ENCODE assay signal across 14 cellular contexts in genomic region chr2:20207051-20207450, GRCh38. TPM values are rescaled to one million over a fixed set of nuclear protein-coding genes. Genes with fewer than 3 reads are reported as not detected.
DNase-seq lines count a peak whose midpoint lies in the region; ATAC-seq and TF ChIP-seq lines count a peak whose summit lies in the region.
"Had no signal": no experiment of that assay in that cellular context is flagged by ENCODE, and none has a peak within 500 bp of the region (broad histone marks: within the 10 kb centered on the region; RNA-seq: fewer than 3 reads in every experiment).

No MANE protein-coding gene starts in this region.

- H3K27me3 Mint-ChIP-seq in progenitor cell of endocrine pancreas (no peaks in the 10 kb centered on the region), immature natural killer cell (ENCODE audit: low read depth in 3 of 3) (peaks cover 0 to 4% (median 2%) of the 10 kb centered on the region in 3 donors)
- H3K27me3 Mint-ChIP-seq in stimulated activated memory B cell treated with anti-CD40 and anti-IgM and Interleukin-4, amounts not matched to agents 10 μg/mL and 1 μg/mL and 100 μg/mL, for 72 hours, result peaks cover 24% of the 10 kb centered on the region
- no peaks in the 10 kb centered on the region for H3K27me3 Mint-ChIP-seq in activated naive CD4-positive, alpha-beta T cell treated with anti-CD3 and anti-CD28 coated beads for 36 hours (ENCODE audit: low read depth)
- H3K27me3 Mint-ChIP-seq: CD4-positive, alpha-beta T cell; naive B cell; stimulated activated naive CD8-positive, alpha-beta T cell treated with anti-CD3 and anti-CD28 coated beads, Interleukin-15, Interleukin-2, amounts not matched to agents 100 ng/mL and 50 ng/mL, for 24 hours had no signal

- H3K27me3 ChIP-seq in KMS-11 (ENCODE audit: insufficient read depth, low read depth), result no peaks in the 10 kb centered on the region

- H3K4me1 Mint-ChIP-seq in progenitor cell of endocrine pancreas (ENCODE audit: low read depth) (peaks cover 36% of the 10 kb centered on the region), immature natural killer cell (peaks cover 0 to 2% of the 10 kb centered on the region in 2 donors)
- H3K4me1 Mint-ChIP-seq in stimulated activated memory B cell treated with anti-CD40 and anti-IgM and Interleukin-4, amounts not matched to agents 10 μg/mL and 1 μg/mL and 100 μg/mL, for 72 hours, result peaks cover 7% of the 10 kb centered on the region
- H3K4me1 Mint-ChIP-seq in activated naive CD4-positive, alpha-beta T cell treated with anti-CD3 and anti-CD28 coated beads for 36 hours (ENCODE audit: low read depth), result no peaks in the 10 kb centered on the region

- intact Hi-C loops in activated naive CD4-positive, alpha-beta T cell treated with anti-CD3 and anti-CD28 coated beads for 36 hours (cut with micrococcal nuclease), result no loop called here

- TF ChIP-seq CTCF in KMS-11 (conservative IDR thresholded peaks at IDR 0.05; ENCODE audit: low read depth, low read length) (no peak), progenitor cell of endocrine pancreas (IDR thresholded peaks at IDR 0.05; ENCODE audit: unreplicated experiment) (no peak)

- H3K36me3 Mint-ChIP-seq in progenitor cell of endocrine pancreas (ENCODE audit: insufficient read depth) (peaks cover 10% of the 10 kb centered on the region), immature natural killer cell (no peaks in the 10 kb centered on the region)
- H3K36me3 Mint-ChIP-seq in stimulated activated memory B cell treated with anti-CD40 and anti-IgM and Interleukin-4, amounts not matched to agents 10 μg/mL and 1 μg/mL and 100 μg/mL, for 72 hours, result no peaks in the 10 kb centered on the region
- H3K36me3 Mint-ChIP-seq in activated naive CD4-positive, alpha-beta T cell treated with anti-CD3 and anti-CD28 coated beads for 36 hours (ENCODE audit: low read depth), result no peaks in the 10 kb centered on the region
- H3K36me3 Mint-ChIP-seq: naive B cell had no signal

- no peaks in the 10 kb centered on the region for H3K79me2 ChIP-seq in KMS-11 (ENCODE audit: insufficient read depth, low read depth)

- no peaks in the 10 kb centered on the region for H4K20me1 ChIP-seq in KMS-11 (ENCODE audit: insufficient read depth)

- H3K27ac Mint-ChIP-seq in progenitor cell of endocrine pancreas, result peak overlapping the region; percentile 94
- no peak overlapping the region for H3K27ac Mint-ChIP-seq in stimulated activated memory B cell treated with anti-CD40 and anti-IgM and Interleukin-4, amounts not matched to agents 10 μg/mL and 1 μg/mL and 100 μg/mL, for 72 hours
- no peak overlapping the region for H3K27ac Mint-ChIP-seq in activated naive CD4-positive, alpha-beta T cell treated with anti-CD3 and anti-CD28 coated beads for 36 hours
- H3K27ac Mint-ChIP-seq in immature natural killer cell, result no peak overlapping the region
- H3K27ac Mint-ChIP-seq: CD4-positive, alpha-beta T cell had no signal

- H3K4me2 ChIP-seq in KMS-11, result peak overlapping the region; percentile 99; the same call in 1 of the 2 replicates

- H3K9me3 Mint-ChIP-seq in progenitor cell of endocrine pancreas (ENCODE audit: low read depth) (no peaks in the 10 kb centered on the region), immature natural killer cell (no peaks in the 10 kb centered on the region)
- no peaks in the 10 kb centered on the region for H3K9me3 Mint-ChIP-seq in stimulated activated memory B cell treated with anti-CD40 and anti-IgM and Interleukin-4, amounts not matched to agents 10 μg/mL and 1 μg/mL and 100 μg/mL, for 72 hours
- no peaks in the 10 kb centered on the region for H3K9me3 Mint-ChIP-seq in activated naive CD4-positive, alpha-beta T cell treated with anti-CD3 and anti-CD28 coated beads for 36 hours
- H3K9me3 Mint-ChIP-seq: CD4-positive, alpha-beta T cell; naive B cell; stimulated activated naive CD8-positive, alpha-beta T cell treated with anti-CD3 and anti-CD28 coated beads, Interleukin-15, Interleukin-2, amounts not matched to agents 100 ng/mL and 50 ng/mL, for 24 hours had no signal

- peaks cover 48% of the 10 kb centered on the region for H3K4me1 ChIP-seq in KMS-11 (ENCODE audit: low read depth, poor library complexity, severe bottlenecking)

- DNase-seq in progenitor cell of endocrine pancreas (ENCODE audit: low spot score, unreplicated experiment), result no peak
- no peak for DNase-seq in activated CD4-positive, alpha-beta T cell treated with anti-CD3 and anti-CD28 coated beads, Interleukin-2, amount 50 U/mL, for 48 hours
- no peak for DNase-seq in activated naive CD4-positive, alpha-beta T cell treated with anti-CD3 and anti-CD28 coated beads for 36 hours
- DNase-seq in immature natural killer cell, result no peak
- DNase-seq: amniotic stem cell; CD4-positive, alpha-beta T cell; Kasumi-1; naive B cell; NCI-H510A had no signal

- H3K4me3 Mint-ChIP-seq in progenitor cell of endocrine pancreas (ENCODE audit: low read depth), result no peak overlapping the region
- no peak overlapping the region for H3K4me3 Mint-ChIP-seq in stimulated activated memory B cell treated with anti-CD40 and anti-IgM and Interleukin-4, amounts not matched to agents 10 μg/mL and 1 μg/mL and 100 μg/mL, for 72 hours
- H3K4me3 Mint-ChIP-seq in activated naive CD4-positive, alpha-beta T cell treated with anti-CD3 and anti-CD28 coated beads for 36 hours, result no peak overlapping the region
- no peak overlapping the region for H3K4me3 Mint-ChIP-seq in immature natural killer cell
- H3K4me3 Mint-ChIP-seq: CD4-positive, alpha-beta T cell; naive B cell; stimulated activated naive CD8-positive, alpha-beta T cell treated with anti-CD3 and anti-CD28 coated beads, Interleukin-15, Interleukin-2, amounts not matched to agents 100 ng/mL and 50 ng/mL, for 24 hours had no signal

- H3K4me3 ChIP-seq in KMS-11 (IDR thresholded peaks at IDR 0.05; ENCODE audit: insufficient read depth, low read depth, low read length), result no peak overlapping the region

- H3K27ac ChIP-seq in KMS-11, result peak overlapping the region; percentile 17; the same call in 1 of the 2 replicates

- no peak overlapping the region; the same call in 1 of the 2 replicates for H3K9ac ChIP-seq in KMS-11

- no peak overlapping the region; the same call in 1 of the 2 replicates for H2AFZ ChIP-seq in KMS-11 (ENCODE audit: low read depth)

- peak; percentile 71 for ATAC-seq in GM18517 (IDR thresholded peaks at IDR 0.05; ENCODE audit: unreplicated experiment)
- peak; percentile 63 for ATAC-seq in GM21786 (IDR thresholded peaks at IDR 0.05; ENCODE audit: unreplicated experiment)
- no peak for ATAC-seq in stimulated activated memory B cell treated with anti-CD40 and anti-IgM and Interleukin-4, amounts not matched to agents 10 μg/mL and 1 μg/mL and 100 μg/mL, for 72 hours

- CTCF ChIA-PET in activated naive CD4-positive, alpha-beta T cell treated with anti-CD3 and anti-CD28 coated beads for 36 hours (lab: Charles Lee), result no interaction called here

- H3K36me3 ChIP-seq in KMS-11 (ENCODE audit: insufficient read depth), result no peaks in the 10 kb centered on the region

RNA-seq across cellular contexts. Expression of gene SDC1, which starts 17.9 kb away (rescaled TPM):
- total RNA-seq in progenitor cell of endocrine pancreas, result 35.1 and 38.7 TPM in 2 replicates
- under 1 TPM; 0.67 TPM for total RNA-seq in activated naive CD4-positive, alpha-beta T cell treated with anti-CD3 and anti-CD28 coated beads for 36 hours
- polyA plus RNA-seq in immature natural killer cell, result not detected
- total RNA-seq: CD4-positive, alpha-beta T cell had no signal

Comparison
In these comparisons a context has a peak if more than half of its experiments do, and no peak if none do; other contexts are left out.
1. RNA of gene SDC1, which starts 17.9 kb away (total RNA-seq): 35.1 to 38.7 TPM in progenitor cell of endocrine pancreas; 0.67 TPM in activated naive CD4-positive, alpha-beta T cell treated with anti-CD3 and anti-CD28 coated beads for 36 hours; every median in the first group is over 10 times any median in the second.